ENCODE assay signal across 8 cellular contexts in genomic region chr4:73676881-73677323, GRCh38. TPM values are rescaled to one million over a fixed set of nuclear protein-coding genes. Genes with fewer than 3 reads are reported as not detected.
DNase-seq lines count a peak whose midpoint lies in the region; FAIRE-seq and TF ChIP-seq lines count a peak whose summit lies in the region.

No MANE protein-coding gene starts in this region.

- TF ChIP-seq CTCF in astrocyte of the cerebellum (IDR thresholded peaks at IDR 0.05; ENCODE audit: low read depth, low read length, missing control alignments), result no peak

- H3K9ac ChIP-seq in skeletal muscle satellite cell (ENCODE audit: low read depth, low read length), result no peak overlapping the region

- no peaks in the 10 kb centered on the region for H3K9me3 ChIP-seq in skeletal muscle satellite cell (replicated peaks; ENCODE audit: low read length)

- TF ChIP-seq POLR2A in H54 (IDR thresholded peaks at IDR 0.05; ENCODE audit: low read depth, low read length), result no peak

- H3K4me1 ChIP-seq in skeletal muscle satellite cell (ENCODE audit: control insufficient read depth, insufficient read depth, low read length), result peaks cover 34% of the 10 kb centered on the region

- DNase-seq in NCI-H748 (lab: John Stamatoyannopoulos, UW; ENCODE audit: unreplicated experiment) (peak; percentile 24), NCI-H748 treated with DMSO at 0.1 percent for 48 hours (lab: John Stamatoyannopoulos, UW) (no peak), HK-2 (ENCODE audit: unreplicated experiment) (peak; percentile 60), astrocyte of the cerebellum (ENCODE audit: low read depth) (peak; percentile 28), H54 (ENCODE audit: insufficient read length, low spot score) (no peak)
- no peak for DNase-seq in activated CD4-positive, alpha-beta T cell treated with anti-CD3 and anti-CD28 coated beads for 4 hours
- DNase-seq in activated CD4-positive, alpha-beta T cell treated with anti-CD3 and anti-CD28 coated beads for 48 hours, result no peak

- in situ Hi-C loops in astrocyte of the cerebellum (cut with HindIII; ENCODE audit: low sequenced_read_pairs), result no loop called here

- H3K4me3 ChIP-seq in astrocyte of the cerebellum (ENCODE audit: low read depth, low read length) (no peak overlapping the region), skeletal muscle satellite cell (ENCODE audit: low read length) (no peak overlapping the region)

- no peaks in the 10 kb centered on the region for H3K27me3 ChIP-seq in skeletal muscle satellite cell (ENCODE audit: control insufficient read depth, insufficient read depth, low read length)

- no peak for FAIRE-seq in H54 (lab: Jason Lieb, UNC)

- H3K36me3 ChIP-seq in skeletal muscle satellite cell (ENCODE audit: insufficient read depth, low read length), result no peaks in the 10 kb centered on the region

- peak overlapping the region; percentile 6 for H3K4me2 ChIP-seq in skeletal muscle satellite cell (ENCODE audit: low read length)

RNA-seq across cellular contexts. Expression of gene RASSF6, which starts 56.7 kb away (rescaled TPM):
- total RNA-seq in skeletal muscle satellite cell (2012; rRNA removed), result under 0.01 and 0.22 TPM in 2 replicates

Comparison
In these comparisons a context has a peak if more than half of its experiments do, and no peak if none do; other contexts are left out.
1. DNase-seq: peak in NCI-H748 (single experiment), HK-2 (single experiment) and astrocyte of the cerebellum (single experiment); none in NCI-H748 treated with DMSO at 0.1 percent for 48 hours (single experiment), activated CD4-positive, alpha-beta T cell treated with anti-CD3 and anti-CD28 coated beads for 4 hours (0 of 2), H54 (single experiment) and activated CD4-positive, alpha-beta T cell treated with anti-CD3 and anti-CD28 coated beads for 48 hours (single experiment).